In genomic region chr20:49706548-49707517, GRCh38 we compare ENCODE assay signal across 9 cellular contexts. TPM values are rescaled to one million over a fixed set of nuclear protein-coding genes. Genes with fewer than 3 reads are reported as not detected.
DNase-seq lines count a peak whose midpoint lies in the region; ATAC-seq and TF ChIP-seq lines count a peak whose summit lies in the region.
"Had no signal": no experiment of that assay in that cellular context is flagged by ENCODE, and none has a peak within 500 bp of the region (broad histone marks: within the 10 kb centered on the region; RNA-seq: fewer than 3 reads in every experiment).

No MANE protein-coding gene starts in this region.

- H3K4me3 Mint-ChIP-seq in Caco-2 (ENCODE audit: unreplicated experiment), result peak overlapping the region; percentile 5

- 37 to 44% methylated on average over 8 to 9 of the region's 9 CpGs for WGBS in gastroesophageal sphincter (ENCODE audit: low coverage in 1 of 2), 2 donors

- H3K27ac Mint-ChIP-seq in Caco-2 (ENCODE audit: unreplicated experiment), result peak overlapping the region; percentile 42

- H3K4me3 ChIP-seq in Caco-2 (ENCODE audit: low read depth, low read length) (no peak overlapping the region), SK-N-MC (no peak overlapping the region), gastroesophageal sphincter (no peak overlapping the region)

- H3K36me3 ChIP-seq in Caco-2 (ENCODE audit: control insufficient read depth, insufficient read depth, low read length), result no peaks in the 10 kb centered on the region
- H3K36me3 ChIP-seq in SK-N-MC (ENCODE audit: insufficient read depth, low read length), result no peaks in the 10 kb centered on the region
- no peaks in the 10 kb centered on the region for H3K36me3 ChIP-seq in gastroesophageal sphincter

- CTCF ChIA-PET in Caco-2 (lab: Charles Lee), result interaction anchor here (1.4 kb wide), 1 partner anchor 14 kb away, joined by 4 read pairs; no protein-coding TSS in a partner anchor

- POLR2A ChIA-PET in Caco-2 (lab: Charles Lee), result interaction anchor here (0.5 kb wide), 1 partner anchor 458 kb away, joined by 3 read pairs; no protein-coding TSS in a partner anchor

- peaks cover 78% of the 10 kb centered on the region for H3K36me3 Mint-ChIP-seq in Caco-2 (ENCODE audit: insufficient read depth, unreplicated experiment)

- peak overlapping the region; percentile 54 for H3K27ac ChIP-seq in SK-N-MC
- peak overlapping the region; percentile 18 to 57 (median 40) for H3K27ac ChIP-seq in gastroesophageal sphincter

- no peaks in the 10 kb centered on the region for H3K9me3 Mint-ChIP-seq in Caco-2 (ENCODE audit: unreplicated experiment)

- H3K9ac ChIP-seq in SK-N-MC (ENCODE audit: insufficient read length), result no peak overlapping the region

- H3K27me3 ChIP-seq in Caco-2 (replicated peaks; ENCODE audit: control insufficient read depth, insufficient read depth, low read length) (no peaks in the 10 kb centered on the region), gastroesophageal sphincter (no peaks in the 10 kb centered on the region)

- H3K4me1 Mint-ChIP-seq in Caco-2 (ENCODE audit: low read depth, unreplicated experiment), result peaks cover 19% of the 10 kb centered on the region

- intact Hi-C loops in Caco-2 (cut with micrococcal nuclease; ENCODE audit: unreplicated experiment), result loop anchor here (2.0 kb wide), 1 partner anchor 32 kb away; no protein-coding TSS in a partner anchor

- H3K4me1 ChIP-seq in Caco-2 (peaks cover 20% of the 10 kb centered on the region), gastroesophageal sphincter (peaks cover 3 to 74% (median 21%) of the 10 kb centered on the region in 3 donors)

- H3K9me3 ChIP-seq in Caco-2 (no peaks in the 10 kb centered on the region), SK-N-MC (ENCODE audit: low read depth, low read length) (no peaks in the 10 kb centered on the region), gastroesophageal sphincter (no peaks in the 10 kb centered on the region)

- no TSS peak for BruUV-seq in Caco-2 (replicated peaks; lab: Mats Ljungman, UMichigan)

- no peak for TF ChIP-seq EP300 in gastroesophageal sphincter (IDR thresholded peaks at IDR 0.05)

- DNase-seq in Caco-2, result no peak
- DNase-seq in SK-N-MC (ENCODE audit: low read depth, low spot score), result no peak
- DNase-seq in omental fat pad (ENCODE audit: low spot score), result no peak
- DNase-seq in NCI-H345 (lab: John Stamatoyannopoulos, UW), result no peak
- no peak for DNase-seq in germinal center (ENCODE audit: low spot score)
- DNase-seq: DMS53 had no signal

- no peak for TF ChIP-seq POLR2A in gastroesophageal sphincter (IDR thresholded peaks at IDR 0.05)

- no peaks in the 10 kb centered on the region for H3K27me3 Mint-ChIP-seq in Caco-2 (ENCODE audit: insufficient read depth, unreplicated experiment)

- ATAC-seq in gastroesophageal sphincter, result no peak
- ATAC-seq in omental fat pad (ENCODE audit: low FRiP score), result peak; percentile 70
- ATAC-seq in activated CD4-positive, CD25-positive, alpha-beta regulatory T cell treated with anti-CD3 and anti-CD28 coated beads, Interleukin-2, amount 50 U/mL, for 24 hours, result no peak
- no peak for ATAC-seq in HG02973 (IDR thresholded peaks at IDR 0.05; ENCODE audit: unreplicated experiment)

- TF ChIP-seq CTCF in Caco-2 (IDR thresholded peaks at IDR 0.05; ENCODE audit: insufficient read depth in 1 of 2, low read depth in 1 of 2, low read length in 1 of 2, severe bottlenecking in 1 of 2, unreplicated experiment in 1 of 2), result no peak
- no peak for TF ChIP-seq CTCF in gastroesophageal sphincter (IDR thresholded peaks at IDR 0.05)
- TF ChIP-seq CTCF in omental fat pad (IDR thresholded peaks at IDR 0.05), result no peak

RNA-seq across cellular contexts. Expression of gene B4GALT5, which starts 6.8 kb away (rescaled TPM):
- total RNA-seq in Caco-2 (2022) (65.0 and 67.1 TPM in 2 replicates), gastroesophageal sphincter (10 to 100 TPM; 20.2 to 35.6 (median 28.8) TPM), omental fat pad (10 to 100 TPM; 27.0 to 93.1 (median 31.3) TPM)
